In the genomic region with DNA sequence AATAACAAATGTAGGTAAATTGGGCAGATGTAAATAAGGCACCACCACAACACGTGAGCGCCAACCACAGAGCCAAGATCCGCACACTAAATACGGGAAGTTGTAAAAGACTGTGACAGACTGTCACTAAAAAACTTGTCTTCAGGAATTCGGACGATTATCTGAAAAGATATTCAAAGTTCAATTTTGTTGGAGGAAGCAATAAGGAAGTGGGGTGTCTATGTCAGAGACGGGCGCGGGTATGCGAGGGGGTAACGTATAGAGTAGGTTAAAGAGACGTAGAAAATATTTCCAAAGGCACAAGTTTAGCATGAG, we compare ENCODE assay signal across 8 cellular contexts. TPM values are rescaled to one million over a fixed set of nuclear protein-coding genes. Genes with fewer than 3 reads are reported as not detected.
DNase-seq lines count a peak whose midpoint lies in the region; ATAC-seq and TF ChIP-seq lines count a peak whose summit lies in the region.

No MANE protein-coding gene starts in this region.

- H2BK5ac ChIP-seq in neuronal stem cell (ENCODE audit: low read length) = no peak overlapping the region

- intact Hi-C loops in aorta (cut with DNase I) = loop anchor here in 1 of 2 donors (1.0 to 5.0 kb wide), 2 partner anchors 29 to 46 kb away; a partner anchor contains a TSS

- H3K9ac ChIP-seq in Loucy (ENCODE audit: low read depth, low read length, poor library complexity, severe bottlenecking) (peak overlapping the region; percentile 88), neuronal stem cell (ENCODE audit: low read depth, low read length, poor library complexity) (no peak overlapping the region)

- H3K36me3 ChIP-seq in Loucy (ENCODE audit: insufficient read depth, low read length) = peaks cover 17% of the 10 kb centered on the region
- peaks cover 0 to 25% of the 10 kb centered on the region in 2 donors for H3K36me3 ChIP-seq in neuronal stem cell (replicated peaks in 1 of 2; ENCODE audit: control insufficient read depth in 2 of 2, insufficient read depth in 2 of 2, low read length in 2 of 2)
- H3K36me3 ChIP-seq in aorta (ENCODE audit: control insufficient read depth in 1 of 2, insufficient read depth in 2 of 2, low read length in 1 of 2) = no peaks in the 10 kb centered on the region

- H3K27ac ChIP-seq in epithelial cell of prostate = peak overlapping the region; percentile 69
- H3K27ac ChIP-seq in neuronal stem cell (replicated peaks; ENCODE audit: low read length) = no peak overlapping the region
- peak overlapping the region; percentile 68 to 97 for H3K27ac ChIP-seq in aorta (ENCODE audit: low read depth in 1 of 2, low read length in 2 of 2)

- H3K4me3 ChIP-seq in Loucy (ENCODE audit: low read length, poor library complexity, severe bottlenecking) = peak overlapping the region; percentile 97
- H3K4me3 ChIP-seq in neuronal stem cell (ENCODE audit: low read length in 2 of 2) = peak overlapping the region; percentile 84 to 89
- H3K4me3 ChIP-seq in aorta (ENCODE audit: low read length in 2 of 2) = peak overlapping the region; percentile 52 to 60

- no peak overlapping the region for H4K91ac ChIP-seq in neuronal stem cell (ENCODE audit: low read depth, low read length, poor library complexity)

- no peak overlapping the region for H2BK12ac ChIP-seq in neuronal stem cell (ENCODE audit: low read length)

- H2AK5ac ChIP-seq in neuronal stem cell (ENCODE audit: low read depth, low read length) = no peak overlapping the region

- H2BK15ac ChIP-seq in neuronal stem cell (ENCODE audit: low read length) = no peak overlapping the region

- no peaks in the 10 kb centered on the region for H3K9me3 ChIP-seq in Loucy (ENCODE audit: insufficient read depth, low read depth, low read length)
- H3K9me3 ChIP-seq in neuronal stem cell (replicated peaks in 1 of 2; ENCODE audit: control insufficient read depth in 2 of 2, insufficient read depth in 1 of 2, low read depth in 1 of 2, low read length in 2 of 2) = no peaks in the 10 kb centered on the region
- no peaks in the 10 kb centered on the region for H3K9me3 ChIP-seq in aorta (ENCODE audit: control insufficient read depth, low read length)

- no CpG with 5 or more reads among the region's 12 CpGs for WGBS in neuronal stem cell (ENCODE audit: extremely low coverage in 2 of 2, insufficient read length in 2 of 2, insufficient replicate concordance in 1 of 2), 2 donors
- WGBS in aorta, 2 donors = 8 to 9% methylated on average over 12 of the region's 12 CpGs

- DNase-seq in activated gamma-delta T cell treated with Interleukin-2 at 50 U/mL for 16 hours (peak; percentile 42), activated gamma-delta T cell (lab: John Stamatoyannopoulos, UW) (no peak), epithelial cell of prostate (ENCODE audit: low read depth, low spot score) (no peak), neuronal stem cell (ENCODE audit: low spot score) (no peak), aorta (peak in 1 of 2 donors; percentile 64), DMS 273 treated with DMSO at 0.1 percent for 48 hours (lab: John Stamatoyannopoulos, UW) (no peak)
- peak; percentile 13 to 22 for DNase-seq in activated CD8-positive, alpha-beta memory T cell treated with anti-CD3 and anti-CD28 coated beads for 4 hours (ENCODE audit: low read depth in 2 of 2)

- H2AFZ ChIP-seq in Loucy (ENCODE audit: low read length) (peak overlapping the region; percentile 90), neuronal stem cell (ENCODE audit: low read length) (peak overlapping the region; percentile 95)

- no peak for ATAC-seq in aorta (ENCODE audit: low FRiP score)

- H3K4me2 ChIP-seq in Loucy (ENCODE audit: low read depth, low read length, poor library complexity, severe bottlenecking) (peak overlapping the region; percentile 89), neuronal stem cell (ENCODE audit: insufficient read depth, low read length, poor library complexity, severe bottlenecking) (peak overlapping the region; percentile 68)

- peaks cover 33% of the 10 kb centered on the region for H4K20me1 ChIP-seq in Loucy (ENCODE audit: insufficient read depth, low read length, poor library complexity, severe bottlenecking)

- H3K4me1 ChIP-seq in Loucy (ENCODE audit: insufficient read depth, low read length, poor library complexity, severe bottlenecking) (peaks cover 33% of the 10 kb centered on the region), neuronal stem cell (ENCODE audit: control insufficient read depth in 2 of 2, insufficient read depth in 1 of 2, low read depth in 1 of 2, low read length in 2 of 2) (peaks cover 4 to 23% of the 10 kb centered on the region in 2 donors), aorta (ENCODE audit: control insufficient read depth in 1 of 2, insufficient read depth in 2 of 2, low read length in 2 of 2) (peaks cover 0 to 6% of the 10 kb centered on the region in 2 donors)

- H3K23ac ChIP-seq in neuronal stem cell (ENCODE audit: low read depth, low read length, poor library complexity) = no peak overlapping the region

- no peak overlapping the region for H4K8ac ChIP-seq in neuronal stem cell (ENCODE audit: low read depth, low read length)

- peaks cover 2% of the 10 kb centered on the region for H3K79me1 ChIP-seq in neuronal stem cell (ENCODE audit: low read depth, low read length)

- 0 out of 2 replicates have a peak, but pooled peaks cover 3% of the 10 kb centered on the region for H3F3A ChIP-seq in Loucy (ENCODE audit: low read depth)

- no peak overlapping the region for H3K14ac ChIP-seq in neuronal stem cell (ENCODE audit: low read length)

- H2BK120ac ChIP-seq in neuronal stem cell (ENCODE audit: low read depth, low read length) = no peak overlapping the region

- no peak overlapping the region for H3K18ac ChIP-seq in neuronal stem cell (ENCODE audit: low read length)

- no peak for TF ChIP-seq CTCF in Loucy (conservative IDR thresholded peaks at IDR 0.05; ENCODE audit: low read length)

- H3K4ac ChIP-seq in neuronal stem cell (ENCODE audit: low read length) = no peak overlapping the region

- H3K79me2 ChIP-seq in Loucy (ENCODE audit: insufficient read depth, low read length) = peaks cover 35% of the 10 kb centered on the region

- no peaks in the 10 kb centered on the region for H3K9me2 ChIP-seq in Loucy (replicated peaks; ENCODE audit: low read depth, low read length)

- H3K27me3 ChIP-seq in Loucy (ENCODE audit: insufficient read depth, low read length, poor library complexity, severe bottlenecking) (peaks cover 6% of the 10 kb centered on the region), neuronal stem cell (ENCODE audit: control insufficient read depth in 3 of 3, insufficient read depth in 3 of 3, low read depth in 1 of 3, low read length in 3 of 3) (no peaks in the 10 kb centered on the region), aorta (ENCODE audit: control insufficient read depth in 1 of 2, insufficient read depth in 2 of 2, low read length in 1 of 2) (no peaks in the 10 kb centered on the region)

RNA-seq across cellular contexts. Expression of a gene that starts 1.5 kb away (rescaled TPM):
- polyA plus RNA-seq in neuronal stem cell (2013, experiment 1 of 2) = 312 TPM
- 308 TPM for polyA plus RNA-seq in neuronal stem cell (2013, experiment 2 of 2)
- total RNA-seq in aorta = 100 to 1,000 TPM; 641 to 818 TPM
- polyA plus RNA-seq in aorta = 100 to 1,000 TPM; 458 to 512 TPM

RNA-seq across cellular contexts. Expression of a gene that starts 37.0 kb away (rescaled TPM):
- 54.1 TPM for polyA plus RNA-seq in neuronal stem cell (2013, experiment 1 of 2)
- polyA plus RNA-seq in neuronal stem cell (2013, experiment 2 of 2) = 57.1 TPM
- total RNA-seq in aorta = 10 to 100 TPM; 20.4 to 22.2 TPM
- 1 to 10 TPM; 6.8 to 8.9 TPM for polyA plus RNA-seq in aorta

Comparison
In these comparisons a context has a peak if more than half of its experiments do, and no peak if none do; other contexts are left out.
1. DNase-seq: peak in activated gamma-delta T cell treated with Interleukin-2 at 50 U/mL for 16 hours (single experiment) and activated CD8-positive, alpha-beta memory T cell treated with anti-CD3 and anti-CD28 coated beads for 4 hours (2 of 2); none in activated gamma-delta T cell (single experiment), epithelial cell of prostate (single experiment), neuronal stem cell (single experiment) and DMS 273 treated with DMSO at 0.1 percent for 48 hours (single experiment).
2. Peak in every context shown above with its lines, with median percentiles within 50 percentile points of each other: H3K4me3 ChIP-seq.